ENCODE assay signal across 18 cellular contexts in the genomic region with DNA sequence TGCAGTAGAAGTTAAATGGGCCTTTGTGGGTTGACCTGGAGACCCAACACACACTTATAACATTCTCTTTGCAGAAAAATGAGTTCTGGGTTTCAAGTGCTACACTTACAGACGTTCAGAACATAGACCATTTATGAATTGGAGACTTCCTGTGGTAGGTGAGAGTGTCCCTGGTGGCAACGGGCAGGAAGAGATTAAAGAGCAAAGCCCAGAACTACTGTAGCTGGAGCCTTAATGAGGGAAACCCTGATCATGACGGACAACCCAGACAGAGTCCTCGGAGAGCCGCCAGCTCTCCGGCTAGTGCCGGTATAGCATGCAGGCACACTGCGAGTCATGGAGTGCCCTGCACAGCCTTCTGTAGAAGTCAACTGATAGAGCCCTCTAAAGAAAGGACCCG. TPM values are rescaled to one million over a fixed set of nuclear protein-coding genes. Genes with fewer than 3 reads are reported as not detected.
DNase-seq lines count a peak whose midpoint lies in the region; ATAC-seq lines count a peak whose summit lies in the region.
"Had no signal": no experiment of that assay in that cellular context is flagged by ENCODE, and none has a peak within 500 bp of the region (broad histone marks: within the 10 kb centered on the region; RNA-seq: fewer than 3 reads in every experiment).

No MANE protein-coding gene starts in this region.

- H3K27me3 ChIP-seq in naive thymus-derived CD4-positive, alpha-beta T cell (ENCODE audit: control insufficient read depth in 2 of 2, insufficient read depth in 2 of 2, low read length in 2 of 2) = no peaks in the 10 kb centered on the region

- no peak overlapping the region for H3K4me3 Mint-ChIP-seq in naive thymus-derived CD4-positive, alpha-beta T cell

- no peaks in the 10 kb centered on the region for H3K9me3 Mint-ChIP-seq in naive thymus-derived CD4-positive, alpha-beta T cell

- no peaks in the 10 kb centered on the region for H3K4me1 ChIP-seq in naive thymus-derived CD4-positive, alpha-beta T cell (ENCODE audit: control insufficient read depth in 2 of 2, insufficient read depth in 2 of 2, low read length in 2 of 2)
- H3K4me1 ChIP-seq: foreskin keratinocyte, upper lobe of right lung had no signal

- POLR2A ChIA-PET in naive thymus-derived CD4-positive, alpha-beta T cell (lab: Charles Lee) = no interaction called here

- H3K27me3 Mint-ChIP-seq in naive thymus-derived CD4-positive, alpha-beta T cell = peaks cover 19 to 28% (median 22%) of the 10 kb centered on the region in 5 donors

- peak; percentile 52 for ATAC-seq in GM19463 (IDR thresholded peaks at IDR 0.05; ENCODE audit: unreplicated experiment)
- peak; percentile 22 for ATAC-seq in naive thymus-derived CD4-positive, alpha-beta T cell
- ATAC-seq in HG02588 (IDR thresholded peaks at IDR 0.05; ENCODE audit: unreplicated experiment) = no peak
- ATAC-seq in GM18502 (IDR thresholded peaks at IDR 0.05; ENCODE audit: poor library complexity, unreplicated experiment) = no peak
- ATAC-seq: foreskin keratinocyte, upper lobe of right lung had no signal

- no peaks in the 10 kb centered on the region for H3K9me3 ChIP-seq in naive thymus-derived CD4-positive, alpha-beta T cell (ENCODE audit: control insufficient read depth in 2 of 3, low read length in 3 of 3)
- H3K9me3 ChIP-seq: left ventricle myocardium inferior, upper lobe of right lung had no signal

- no peak overlapping the region for H3K27ac ChIP-seq in naive thymus-derived CD4-positive, alpha-beta T cell (ENCODE audit: low read depth, low read length)
- H3K27ac ChIP-seq: foreskin keratinocyte, GM23248, left ventricle myocardium inferior, upper lobe of right lung had no signal

- peak; percentile 16 for DNase-seq in NCI-H82 (lab: John Stamatoyannopoulos, UW)
- DNase-seq in NCI-H82 treated with DMSO at 0.1 percent for 48 hours (lab: John Stamatoyannopoulos, UW; ENCODE audit: unreplicated experiment) = no peak
- DNase-seq in RPMI8226 = peak; percentile 13
- no peak for DNase-seq in naive thymus-derived CD4-positive, alpha-beta T cell
- DNase-seq in NCI-H2196 (lab: John Stamatoyannopoulos, UW; ENCODE audit: unreplicated experiment) = no peak
- DNase-seq: activated CD4-positive, alpha-beta T cell treated with anti-CD3 and anti-CD28 coated beads, Interleukin-2, amount 50 U/mL, for 48 hours; effector memory CD4-positive, alpha-beta T cell; foreskin keratinocyte; GM23248; left ventricle myocardium inferior; NCI-H1092; stimulated activated naive CD4-positive, alpha-beta T cell; T1000; upper lobe of right lung had no signal

- H3K27ac Mint-ChIP-seq in naive thymus-derived CD4-positive, alpha-beta T cell = no peak overlapping the region

- H3K36me3 Mint-ChIP-seq in naive thymus-derived CD4-positive, alpha-beta T cell = no peaks in the 10 kb centered on the region

- no peak overlapping the region for H3K4me3 ChIP-seq in naive thymus-derived CD4-positive, alpha-beta T cell (ENCODE audit: low read length)
- H3K4me3 ChIP-seq: GM23248, left ventricle myocardium inferior, smooth muscle cell, upper lobe of right lung had no signal

- intact Hi-C loops in naive thymus-derived CD4-positive, alpha-beta T cell (cut with micrococcal nuclease) = no loop called here

- no peaks in the 10 kb centered on the region for H3K36me3 ChIP-seq in naive thymus-derived CD4-positive, alpha-beta T cell (ENCODE audit: control insufficient read depth in 2 of 3, insufficient read depth in 3 of 3, low read length in 3 of 3)
- H3K36me3 ChIP-seq: left ventricle myocardium inferior, upper lobe of right lung had no signal

- CTCF ChIA-PET in naive thymus-derived CD4-positive, alpha-beta T cell (lab: Charles Lee) = interaction anchor here (1.3 to 5.4 kb wide), 3 partner anchors 11 to 484 kb away, joined by 3 to 45 read pairs (median 3); no protein-coding TSS in a partner anchor

- H3K4me1 Mint-ChIP-seq in naive thymus-derived CD4-positive, alpha-beta T cell = peaks cover 0 to 5% (median under 1%) of the 10 kb centered on the region in 7 donors

RNA-seq across cellular contexts. Expression of a gene that starts 44.5 kb away (rescaled TPM):
- 1 to 10 TPM in 4 of 5 experiments, under 1 TPM in 1; 0.39 to 8.1 (median 5.1) TPM for total RNA-seq in naive thymus-derived CD4-positive, alpha-beta T cell
- polyA plus RNA-seq in naive thymus-derived CD4-positive, alpha-beta T cell = 1 to 10 TPM; 3.1 to 7.3 TPM

Comparison
In these comparisons a context has a peak if more than half of its experiments do, and no peak if none do; other contexts are left out.
1. DNase-seq: peak in NCI-H82 (single experiment) and RPMI8226 (single experiment); none in NCI-H82 treated with DMSO at 0.1 percent for 48 hours (single experiment), naive thymus-derived CD4-positive, alpha-beta T cell (0 of 9) and NCI-H2196 (single experiment).
2. ATAC-seq: peak in GM19463 (single experiment) and naive thymus-derived CD4-positive, alpha-beta T cell (single experiment); none in HG02588 (single experiment) and GM18502 (single experiment).